1 cellular context compared by ENCODE assay signal in the genomic region with DNA sequence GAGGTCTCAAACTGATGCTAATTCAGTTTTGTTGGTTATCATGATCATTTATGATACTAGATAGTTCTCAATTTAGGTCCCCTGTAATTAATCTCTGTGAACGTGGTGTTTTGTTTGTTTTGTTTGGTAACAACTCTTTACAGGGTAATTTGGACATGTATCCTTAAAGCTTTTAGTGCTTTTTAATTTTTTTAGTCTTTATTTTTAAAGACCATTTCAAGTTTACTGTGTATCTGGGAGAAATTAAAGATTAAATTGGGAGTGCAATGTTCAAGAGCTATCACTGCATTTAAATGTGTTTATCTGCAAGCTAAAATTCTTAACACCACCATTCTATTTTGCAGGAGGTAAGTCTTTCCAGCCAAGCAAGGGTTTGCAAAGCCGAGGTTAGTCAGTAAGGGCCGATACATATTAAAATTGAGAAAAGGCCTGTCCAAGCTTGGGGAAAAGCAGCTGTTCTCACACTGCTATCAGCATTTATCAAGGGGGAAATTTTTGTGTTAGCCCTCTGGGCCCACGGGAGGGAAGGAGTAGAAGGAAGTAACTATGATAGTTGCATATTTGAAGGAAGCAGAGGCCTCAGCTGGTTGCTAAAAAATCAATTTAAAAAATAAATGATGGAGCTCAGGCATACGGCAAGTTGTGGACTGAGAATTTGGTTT.
A peak's percentile ranks its signal among the peaks of the same experiment; 100 is the strongest.
TF ChIP-seq lines count a peak whose summit lies in the region.

No MANE protein-coding gene starts in this region.

TF ChIP-seq in HepG2, 621 proteins besides CTCF, POLR2A, EP300 and RAD21 (continued from another document and continues in another):
- TF ChIP-seq, protein P1, sequence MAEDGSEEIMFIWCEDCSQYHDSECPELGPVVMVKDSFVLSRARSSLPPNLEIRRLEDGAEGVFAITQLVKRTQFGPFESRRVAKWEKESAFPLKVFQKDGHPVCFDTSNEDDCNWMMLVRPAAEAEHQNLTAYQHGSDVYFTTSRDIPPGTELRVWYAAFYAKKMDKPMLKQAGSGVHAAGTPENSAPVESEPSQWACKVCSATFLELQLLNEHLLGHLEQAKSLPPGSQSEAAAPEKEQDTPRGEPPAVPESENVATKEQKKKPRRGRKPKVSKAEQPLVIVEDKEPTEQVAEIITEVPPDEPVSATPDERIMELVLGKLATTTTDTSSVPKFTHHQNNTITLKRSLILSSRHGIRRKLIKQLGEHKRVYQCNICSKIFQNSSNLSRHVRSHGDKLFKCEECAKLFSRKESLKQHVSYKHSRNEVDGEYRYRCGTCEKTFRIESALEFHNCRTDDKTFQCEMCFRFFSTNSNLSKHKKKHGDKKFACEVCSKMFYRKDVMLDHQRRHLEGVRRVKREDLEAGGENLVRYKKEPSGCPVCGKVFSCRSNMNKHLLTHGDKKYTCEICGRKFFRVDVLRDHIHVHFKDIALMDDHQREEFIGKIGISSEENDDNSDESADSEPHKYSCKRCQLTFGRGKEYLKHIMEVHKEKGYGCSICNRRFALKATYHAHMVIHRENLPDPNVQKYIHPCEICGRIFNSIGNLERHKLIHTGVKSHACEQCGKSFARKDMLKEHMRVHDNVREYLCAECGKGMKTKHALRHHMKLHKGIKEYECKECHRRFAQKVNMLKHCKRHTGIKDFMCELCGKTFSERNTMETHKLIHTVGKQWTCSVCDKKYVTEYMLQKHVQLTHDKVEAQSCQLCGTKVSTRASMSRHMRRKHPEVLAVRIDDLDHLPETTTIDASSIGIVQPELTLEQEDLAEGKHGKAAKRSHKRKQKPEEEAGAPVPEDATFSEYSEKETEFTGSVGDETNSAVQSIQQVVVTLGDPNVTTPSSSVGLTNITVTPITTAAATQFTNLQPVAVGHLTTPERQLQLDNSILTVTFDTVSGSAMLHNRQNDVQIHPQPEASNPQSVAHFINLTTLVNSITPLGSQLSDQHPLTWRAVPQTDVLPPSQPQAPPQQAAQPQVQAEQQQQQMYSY (CRISPR knock-in tag; IDR thresholded peaks at IDR 0.05), result 0 out of 2 replicates have a peak, but pooled peaks have one; percentile 36
- no peak for TF ChIP-seq ATRX (CRISPR knock-in tag; IDR thresholded peaks at IDR 0.05; ENCODE audit: borderline replicate concordance)
- peak; percentile 33; the same call in 1 of the 2 replicates for TF ChIP-seq ZNF564 (CRISPR knock-in tag; IDR thresholded peaks at IDR 0.05)
- no peak for TF ChIP-seq SP2 (CRISPR knock-in tag; IDR thresholded peaks at IDR 0.05)
- TF ChIP-seq RARG (CRISPR knock-in tag; IDR thresholded peaks at IDR 0.05; ENCODE audit: low read depth), result no peak
- TF ChIP-seq, protein P2, sequence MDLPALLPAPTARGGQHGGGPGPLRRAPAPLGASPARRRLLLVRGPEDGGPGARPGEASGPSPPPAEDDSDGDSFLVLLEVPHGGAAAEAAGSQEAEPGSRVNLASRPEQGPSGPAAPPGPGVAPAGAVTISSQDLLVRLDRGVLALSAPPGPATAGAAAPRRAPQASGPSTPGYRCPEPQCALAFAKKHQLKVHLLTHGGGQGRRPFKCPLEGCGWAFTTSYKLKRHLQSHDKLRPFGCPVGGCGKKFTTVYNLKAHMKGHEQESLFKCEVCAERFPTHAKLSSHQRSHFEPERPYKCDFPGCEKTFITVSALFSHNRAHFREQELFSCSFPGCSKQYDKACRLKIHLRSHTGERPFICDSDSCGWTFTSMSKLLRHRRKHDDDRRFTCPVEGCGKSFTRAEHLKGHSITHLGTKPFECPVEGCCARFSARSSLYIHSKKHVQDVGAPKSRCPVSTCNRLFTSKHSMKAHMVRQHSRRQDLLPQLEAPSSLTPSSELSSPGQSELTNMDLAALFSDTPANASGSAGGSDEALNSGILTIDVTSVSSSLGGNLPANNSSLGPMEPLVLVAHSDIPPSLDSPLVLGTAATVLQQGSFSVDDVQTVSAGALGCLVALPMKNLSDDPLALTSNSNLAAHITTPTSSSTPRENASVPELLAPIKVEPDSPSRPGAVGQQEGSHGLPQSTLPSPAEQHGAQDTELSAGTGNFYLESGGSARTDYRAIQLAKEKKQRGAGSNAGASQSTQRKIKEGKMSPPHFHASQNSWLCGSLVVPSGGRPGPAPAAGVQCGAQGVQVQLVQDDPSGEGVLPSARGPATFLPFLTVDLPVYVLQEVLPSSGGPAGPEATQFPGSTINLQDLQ (CRISPR knock-in tag; IDR thresholded peaks at IDR 0.05), result no peak
- 0 out of 2 replicates have a peak, but pooled peaks have one; percentile 12 for TF ChIP-seq ZNF747 (CRISPR knock-in tag; IDR thresholded peaks at IDR 0.05; ENCODE audit: borderline replicate concordance)
- TF ChIP-seq ZNF761 (CRISPR knock-in tag; conservative IDR thresholded peaks at IDR 0.05), result no peak
- no peak for TF ChIP-seq FOXK2 (IDR thresholded peaks at IDR 0.05)
- TF ChIP-seq ISL2 (CRISPR knock-in tag; IDR thresholded peaks at IDR 0.05), result no peak
- TF ChIP-seq, protein P3, sequence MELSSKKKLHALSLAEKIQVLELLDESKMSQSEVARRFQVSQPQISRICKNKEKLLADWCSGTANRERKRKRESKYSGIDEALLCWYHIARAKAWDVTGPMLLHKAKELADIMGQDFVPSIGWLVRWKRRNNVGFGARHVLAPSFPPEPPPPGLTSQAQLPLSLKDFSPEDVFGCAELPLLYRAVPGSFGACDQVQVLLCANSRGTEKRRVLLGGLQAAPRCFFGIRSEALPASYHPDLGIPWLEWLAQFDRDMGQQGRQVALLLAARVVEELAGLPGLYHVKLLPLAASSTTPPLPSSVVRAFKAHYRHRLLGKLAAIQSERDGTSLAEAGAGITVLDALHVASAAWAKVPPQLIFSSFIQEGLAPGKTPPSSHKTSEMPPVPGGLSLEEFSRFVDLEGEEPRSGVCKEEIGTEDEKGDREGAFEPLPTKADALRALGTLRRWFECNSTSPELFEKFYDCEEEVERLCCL (CRISPR knock-in tag; IDR thresholded peaks at IDR 0.05; ENCODE audit: borderline replicate concordance), result no peak
- no peak for TF ChIP-seq KAT8 (CRISPR knock-in tag; IDR thresholded peaks at IDR 0.05)
- 0 out of 2 replicates have a peak, but pooled peaks have one; percentile 31 for TF ChIP-seq ZNF510 (CRISPR knock-in tag; IDR thresholded peaks at IDR 0.05; ENCODE audit: low read depth)
- TF ChIP-seq, protein P4, sequence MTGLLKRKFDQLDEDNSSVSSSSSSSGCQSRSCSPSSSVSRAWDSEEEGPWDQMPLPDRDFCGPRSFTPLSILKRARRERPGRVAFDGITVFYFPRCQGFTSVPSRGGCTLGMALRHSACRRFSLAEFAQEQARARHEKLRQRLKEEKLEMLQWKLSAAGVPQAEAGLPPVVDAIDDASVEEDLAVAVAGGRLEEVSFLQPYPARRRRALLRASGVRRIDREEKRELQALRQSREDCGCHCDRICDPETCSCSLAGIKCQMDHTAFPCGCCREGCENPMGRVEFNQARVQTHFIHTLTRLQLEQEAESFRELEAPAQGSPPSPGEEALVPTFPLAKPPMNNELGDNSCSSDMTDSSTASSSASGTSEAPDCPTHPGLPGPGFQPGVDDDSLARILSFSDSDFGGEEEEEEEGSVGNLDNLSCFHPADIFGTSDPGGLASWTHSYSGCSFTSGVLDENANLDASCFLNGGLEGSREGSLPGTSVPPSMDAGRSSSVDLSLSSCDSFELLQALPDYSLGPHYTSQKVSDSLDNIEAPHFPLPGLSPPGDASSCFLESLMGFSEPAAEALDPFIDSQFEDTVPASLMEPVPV (CRISPR knock-in tag; IDR thresholded peaks at IDR 0.05), result no peak
- no peak for TF ChIP-seq ZBTB38 (CRISPR knock-in tag; IDR thresholded peaks at IDR 0.05)
- TF ChIP-seq ZNF598 (CRISPR knock-in tag; IDR thresholded peaks at IDR 0.05; ENCODE audit: borderline replicate concordance), result no peak
- TF ChIP-seq NFRKB (IDR thresholded peaks at IDR 0.05), result no peak
- no peak for TF ChIP-seq RFXAP (CRISPR knock-in tag; IDR thresholded peaks at IDR 0.05; ENCODE audit: borderline replicate concordance)
- no peak for TF ChIP-seq ZSCAN30 (CRISPR knock-in tag; IDR thresholded peaks at IDR 0.05)
- no peak for TF ChIP-seq TAF15 (IDR thresholded peaks at IDR 0.05; ENCODE audit: low read depth, low read length, poor library complexity, severe bottlenecking)
- no peak for TF ChIP-seq ZNF644 (CRISPR knock-in tag; IDR thresholded peaks at IDR 0.05; ENCODE audit: low read depth)
- TF ChIP-seq, protein P5, sequence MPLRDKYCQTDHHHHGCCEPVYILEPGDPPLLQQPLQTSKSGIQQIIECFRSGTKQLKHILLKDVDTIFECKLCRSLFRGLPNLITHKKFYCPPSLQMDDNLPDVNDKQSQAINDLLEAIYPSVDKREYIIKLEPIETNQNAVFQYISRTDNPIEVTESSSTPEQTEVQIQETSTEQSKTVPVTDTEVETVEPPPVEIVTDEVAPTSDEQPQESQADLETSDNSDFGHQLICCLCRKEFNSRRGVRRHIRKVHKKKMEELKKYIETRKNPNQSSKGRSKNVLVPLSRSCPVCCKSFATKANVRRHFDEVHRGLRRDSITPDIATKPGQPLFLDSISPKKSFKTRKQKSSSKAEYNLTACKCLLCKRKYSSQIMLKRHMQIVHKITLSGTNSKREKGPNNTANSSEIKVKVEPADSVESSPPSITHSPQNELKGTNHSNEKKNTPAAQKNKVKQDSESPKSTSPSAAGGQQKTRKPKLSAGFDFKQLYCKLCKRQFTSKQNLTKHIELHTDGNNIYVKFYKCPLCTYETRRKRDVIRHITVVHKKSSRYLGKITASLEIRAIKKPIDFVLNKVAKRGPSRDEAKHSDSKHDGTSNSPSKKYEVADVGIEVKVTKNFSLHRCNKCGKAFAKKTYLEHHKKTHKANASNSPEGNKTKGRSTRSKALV (CRISPR knock-in tag; IDR thresholded peaks at IDR 0.05), result no peak
- no peak for TF ChIP-seq ZEB1 (IDR thresholded peaks at IDR 0.05; ENCODE audit: insufficient replicate concordance, low read depth)
- no peak for TF ChIP-seq ISX (CRISPR knock-in tag; conservative IDR thresholded peaks at IDR 0.05)
- no peak for TF ChIP-seq NR3C1 (CRISPR knock-in tag; IDR thresholded peaks at IDR 0.05)
- TF ChIP-seq, protein P6, sequence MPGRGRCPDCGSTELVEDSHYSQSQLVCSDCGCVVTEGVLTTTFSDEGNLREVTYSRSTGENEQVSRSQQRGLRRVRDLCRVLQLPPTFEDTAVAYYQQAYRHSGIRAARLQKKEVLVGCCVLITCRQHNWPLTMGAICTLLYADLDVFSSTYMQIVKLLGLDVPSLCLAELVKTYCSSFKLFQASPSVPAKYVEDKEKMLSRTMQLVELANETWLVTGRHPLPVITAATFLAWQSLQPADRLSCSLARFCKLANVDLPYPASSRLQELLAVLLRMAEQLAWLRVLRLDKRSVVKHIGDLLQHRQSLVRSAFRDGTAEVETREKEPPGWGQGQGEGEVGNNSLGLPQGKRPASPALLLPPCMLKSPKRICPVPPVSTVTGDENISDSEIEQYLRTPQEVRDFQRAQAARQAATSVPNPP (CRISPR knock-in tag; IDR thresholded peaks at IDR 0.05), result 0 out of 2 replicates have a peak, but pooled peaks have one; percentile 13
- TF ChIP-seq ZNF781 (CRISPR knock-in tag; IDR thresholded peaks at IDR 0.05; ENCODE audit: borderline replicate concordance, not compliant biosample characterization), result no peak
- TF ChIP-seq ZNF180 (CRISPR knock-in tag; IDR thresholded peaks at IDR 0.05; ENCODE audit: borderline replicate concordance, low read depth), result no peak
- TF ChIP-seq CEBPG (CRISPR knock-in tag; IDR thresholded peaks at IDR 0.05), result no peak
- TF ChIP-seq SRSF9 (IDR thresholded peaks at IDR 0.05; ENCODE audit: borderline replicate concordance, insufficient read depth, low read depth, low read length, poor library complexity, severe bottlenecking), result no peak
- TF ChIP-seq, protein P7, sequence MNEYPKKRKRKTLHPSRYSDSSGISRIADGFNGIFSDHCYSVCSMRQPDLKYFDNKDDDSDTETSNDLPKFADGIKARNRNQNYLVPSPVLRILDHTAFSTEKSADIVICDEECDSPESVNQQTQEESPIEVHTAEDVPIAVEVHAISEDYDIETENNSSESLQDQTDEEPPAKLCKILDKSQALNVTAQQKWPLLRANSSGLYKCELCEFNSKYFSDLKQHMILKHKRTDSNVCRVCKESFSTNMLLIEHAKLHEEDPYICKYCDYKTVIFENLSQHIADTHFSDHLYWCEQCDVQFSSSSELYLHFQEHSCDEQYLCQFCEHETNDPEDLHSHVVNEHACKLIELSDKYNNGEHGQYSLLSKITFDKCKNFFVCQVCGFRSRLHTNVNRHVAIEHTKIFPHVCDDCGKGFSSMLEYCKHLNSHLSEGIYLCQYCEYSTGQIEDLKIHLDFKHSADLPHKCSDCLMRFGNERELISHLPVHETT (CRISPR knock-in tag; conservative IDR thresholded peaks at IDR 0.05), result no peak
- no peak for TF ChIP-seq ZNF264 (CRISPR knock-in tag; IDR thresholded peaks at IDR 0.05)
- no peak for TF ChIP-seq ZNF30 (CRISPR knock-in tag; IDR thresholded peaks at IDR 0.05)
- TF ChIP-seq ZNF282 (IDR thresholded peaks at IDR 0.05; ENCODE audit: partially characterized antibody), result no peak
- TF ChIP-seq, protein P8, sequence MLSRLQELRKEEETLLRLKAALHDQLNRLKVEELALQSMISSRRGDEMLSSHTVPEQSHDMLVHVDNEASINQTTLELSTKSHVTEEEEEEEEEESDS (CRISPR knock-in tag; IDR thresholded peaks at IDR 0.05; ENCODE audit: borderline replicate concordance), result no peak
- TF ChIP-seq DNMT1 (CRISPR knock-in tag; IDR thresholded peaks at IDR 0.05), result no peak
- TF ChIP-seq, protein P9, sequence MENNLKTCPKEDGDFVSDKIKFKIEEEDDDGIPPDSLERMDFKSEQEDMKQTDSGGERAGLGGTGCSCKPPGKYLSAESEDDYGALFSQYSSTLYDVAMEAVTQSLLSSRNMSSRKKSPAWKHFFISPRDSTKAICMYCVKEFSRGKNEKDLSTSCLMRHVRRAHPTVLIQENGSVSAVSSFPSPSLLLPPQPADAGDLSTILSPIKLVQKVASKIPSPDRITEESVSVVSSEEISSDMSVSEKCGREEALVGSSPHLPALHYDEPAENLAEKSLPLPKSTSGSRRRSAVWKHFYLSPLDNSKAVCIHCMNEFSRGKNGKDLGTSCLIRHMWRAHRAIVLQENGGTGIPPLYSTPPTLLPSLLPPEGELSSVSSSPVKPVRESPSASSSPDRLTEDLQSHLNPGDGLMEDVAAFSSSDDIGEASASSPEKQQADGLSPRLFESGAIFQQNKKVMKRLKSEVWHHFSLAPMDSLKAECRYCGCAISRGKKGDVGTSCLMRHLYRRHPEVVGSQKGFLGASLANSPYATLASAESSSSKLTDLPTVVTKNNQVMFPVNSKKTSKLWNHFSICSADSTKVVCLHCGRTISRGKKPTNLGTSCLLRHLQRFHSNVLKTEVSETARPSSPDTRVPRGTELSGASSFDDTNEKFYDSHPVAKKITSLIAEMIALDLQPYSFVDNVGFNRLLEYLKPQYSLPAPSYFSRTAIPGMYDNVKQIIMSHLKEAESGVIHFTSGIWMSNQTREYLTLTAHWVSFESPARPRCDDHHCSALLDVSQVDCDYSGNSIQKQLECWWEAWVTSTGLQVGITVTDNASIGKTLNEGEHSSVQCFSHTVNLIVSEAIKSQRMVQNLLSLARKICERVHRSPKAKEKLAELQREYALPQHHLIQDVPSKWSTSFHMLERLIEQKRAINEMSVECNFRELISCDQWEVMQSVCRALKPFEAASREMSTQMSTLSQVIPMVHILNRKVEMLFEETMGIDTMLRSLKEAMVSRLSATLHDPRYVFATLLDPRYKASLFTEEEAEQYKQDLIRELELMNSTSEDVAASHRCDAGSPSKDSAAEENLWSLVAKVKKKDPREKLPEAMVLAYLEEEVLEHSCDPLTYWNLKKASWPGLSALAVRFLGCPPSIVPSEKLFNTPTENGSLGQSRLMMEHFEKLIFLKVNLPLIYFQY (CRISPR knock-in tag; IDR thresholded peaks at IDR 0.05; ENCODE audit: borderline replicate concordance), result no peak
- TF ChIP-seq, protein P10, sequence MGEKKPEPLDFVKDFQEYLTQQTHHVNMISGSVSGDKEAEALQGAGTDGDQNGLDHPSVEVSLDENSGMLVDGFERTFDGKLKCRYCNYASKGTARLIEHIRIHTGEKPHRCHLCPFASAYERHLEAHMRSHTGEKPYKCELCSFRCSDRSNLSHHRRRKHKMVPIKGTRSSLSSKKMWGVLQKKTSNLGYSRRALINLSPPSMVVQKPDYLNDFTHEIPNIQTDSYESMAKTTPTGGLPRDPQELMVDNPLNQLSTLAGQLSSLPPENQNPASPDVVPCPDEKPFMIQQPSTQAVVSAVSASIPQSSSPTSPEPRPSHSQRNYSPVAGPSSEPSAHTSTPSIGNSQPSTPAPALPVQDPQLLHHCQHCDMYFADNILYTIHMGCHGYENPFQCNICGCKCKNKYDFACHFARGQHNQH (CRISPR knock-in tag; IDR thresholded peaks at IDR 0.05), result no peak
- no peak for TF ChIP-seq NFE2 (CRISPR knock-in tag; IDR thresholded peaks at IDR 0.05)
